Comparison of ENCODE assay signal across 1 cellular context in the genomic region with DNA sequence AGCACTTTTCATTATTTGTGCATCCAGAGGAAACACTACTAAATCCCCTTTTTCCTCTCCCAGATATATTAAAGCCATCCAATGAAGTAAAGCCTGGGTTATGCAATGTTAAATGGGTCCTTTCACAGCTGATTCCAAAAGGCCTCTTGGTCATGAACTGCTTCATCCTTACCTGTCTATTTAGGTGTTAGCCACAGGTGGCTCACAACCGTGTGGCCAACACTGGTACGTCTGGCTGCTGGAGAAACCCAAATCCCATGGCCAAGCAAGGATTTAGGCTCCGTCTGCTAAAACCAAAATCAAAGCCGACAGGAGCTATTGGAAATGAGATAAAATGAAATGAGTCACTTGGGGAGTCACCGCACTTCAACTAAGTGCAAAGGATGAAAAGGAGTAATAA.
TF ChIP-seq lines count a peak whose summit lies in the region.

No MANE protein-coding gene starts in this region.

TF ChIP-seq in WTC11, 78 proteins besides CTCF, POLR2A, EP300 and RAD21 (continued from another document):
- TF ChIP-seq, protein P1, sequence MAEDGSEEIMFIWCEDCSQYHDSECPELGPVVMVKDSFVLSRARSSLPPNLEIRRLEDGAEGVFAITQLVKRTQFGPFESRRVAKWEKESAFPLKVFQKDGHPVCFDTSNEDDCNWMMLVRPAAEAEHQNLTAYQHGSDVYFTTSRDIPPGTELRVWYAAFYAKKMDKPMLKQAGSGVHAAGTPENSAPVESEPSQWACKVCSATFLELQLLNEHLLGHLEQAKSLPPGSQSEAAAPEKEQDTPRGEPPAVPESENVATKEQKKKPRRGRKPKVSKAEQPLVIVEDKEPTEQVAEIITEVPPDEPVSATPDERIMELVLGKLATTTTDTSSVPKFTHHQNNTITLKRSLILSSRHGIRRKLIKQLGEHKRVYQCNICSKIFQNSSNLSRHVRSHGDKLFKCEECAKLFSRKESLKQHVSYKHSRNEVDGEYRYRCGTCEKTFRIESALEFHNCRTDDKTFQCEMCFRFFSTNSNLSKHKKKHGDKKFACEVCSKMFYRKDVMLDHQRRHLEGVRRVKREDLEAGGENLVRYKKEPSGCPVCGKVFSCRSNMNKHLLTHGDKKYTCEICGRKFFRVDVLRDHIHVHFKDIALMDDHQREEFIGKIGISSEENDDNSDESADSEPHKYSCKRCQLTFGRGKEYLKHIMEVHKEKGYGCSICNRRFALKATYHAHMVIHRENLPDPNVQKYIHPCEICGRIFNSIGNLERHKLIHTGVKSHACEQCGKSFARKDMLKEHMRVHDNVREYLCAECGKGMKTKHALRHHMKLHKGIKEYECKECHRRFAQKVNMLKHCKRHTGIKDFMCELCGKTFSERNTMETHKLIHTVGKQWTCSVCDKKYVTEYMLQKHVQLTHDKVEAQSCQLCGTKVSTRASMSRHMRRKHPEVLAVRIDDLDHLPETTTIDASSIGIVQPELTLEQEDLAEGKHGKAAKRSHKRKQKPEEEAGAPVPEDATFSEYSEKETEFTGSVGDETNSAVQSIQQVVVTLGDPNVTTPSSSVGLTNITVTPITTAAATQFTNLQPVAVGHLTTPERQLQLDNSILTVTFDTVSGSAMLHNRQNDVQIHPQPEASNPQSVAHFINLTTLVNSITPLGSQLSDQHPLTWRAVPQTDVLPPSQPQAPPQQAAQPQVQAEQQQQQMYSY (CRISPR knock-in tag; IDR thresholded peaks at IDR 0.05) = no peak
- TF ChIP-seq, protein P2, sequence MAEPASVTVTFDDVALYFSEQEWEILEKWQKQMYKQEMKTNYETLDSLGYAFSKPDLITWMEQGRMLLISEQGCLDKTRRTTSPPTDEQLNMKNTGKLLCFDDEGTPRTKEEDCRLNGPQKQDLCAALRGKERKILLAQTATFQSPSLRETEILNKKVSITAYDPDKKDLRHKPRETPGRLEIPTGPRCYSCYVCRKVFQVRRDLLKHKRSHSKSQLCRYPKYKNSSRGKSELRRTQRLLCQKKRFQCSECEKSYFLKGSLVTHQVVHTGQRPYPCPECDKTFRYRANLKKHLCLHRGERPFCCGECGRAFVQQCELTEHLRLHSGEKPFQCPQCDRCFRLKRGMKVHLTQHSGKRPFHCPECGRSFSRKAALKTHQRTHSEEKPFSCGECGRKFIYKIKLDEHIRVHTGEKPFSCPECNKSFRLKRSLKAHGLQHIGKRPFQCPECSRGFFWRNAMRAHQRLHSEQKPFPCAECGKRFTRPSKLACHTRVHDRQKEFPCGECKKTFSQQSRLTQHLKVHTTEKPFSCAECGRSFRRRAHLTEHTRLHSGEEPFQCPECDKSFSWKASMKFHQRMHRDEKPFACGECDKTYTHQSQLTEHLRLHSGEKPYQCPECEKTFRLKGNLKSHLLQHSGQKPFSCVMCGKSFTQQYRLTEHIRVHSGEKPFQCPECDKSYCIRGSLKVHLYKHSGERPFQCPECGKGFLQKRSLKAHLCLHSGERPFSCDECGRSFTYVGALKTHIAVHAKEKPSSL (CRISPR knock-in tag; conservative IDR thresholded peaks at IDR 0.05) = no peak
- TF ChIP-seq ERG (CRISPR knock-in tag; IDR thresholded peaks at IDR 0.05) (no peak), IRF2 (CRISPR knock-in tag; IDR thresholded peaks at IDR 0.05; ENCODE audit: borderline replicate concordance, low read depth) (no peak), ZSCAN18 (CRISPR knock-in tag; IDR thresholded peaks at IDR 0.05) (no peak), ZNF416 (CRISPR knock-in tag; IDR thresholded peaks at IDR 0.05) (no peak), FOXK1 (CRISPR knock-in tag; IDR thresholded peaks at IDR 0.05) (no peak), SMAD4 (CRISPR knock-in tag; IDR thresholded peaks at IDR 0.05) (no peak)
